1 cellular context compared by ENCODE assay signal in the genomic region with DNA sequence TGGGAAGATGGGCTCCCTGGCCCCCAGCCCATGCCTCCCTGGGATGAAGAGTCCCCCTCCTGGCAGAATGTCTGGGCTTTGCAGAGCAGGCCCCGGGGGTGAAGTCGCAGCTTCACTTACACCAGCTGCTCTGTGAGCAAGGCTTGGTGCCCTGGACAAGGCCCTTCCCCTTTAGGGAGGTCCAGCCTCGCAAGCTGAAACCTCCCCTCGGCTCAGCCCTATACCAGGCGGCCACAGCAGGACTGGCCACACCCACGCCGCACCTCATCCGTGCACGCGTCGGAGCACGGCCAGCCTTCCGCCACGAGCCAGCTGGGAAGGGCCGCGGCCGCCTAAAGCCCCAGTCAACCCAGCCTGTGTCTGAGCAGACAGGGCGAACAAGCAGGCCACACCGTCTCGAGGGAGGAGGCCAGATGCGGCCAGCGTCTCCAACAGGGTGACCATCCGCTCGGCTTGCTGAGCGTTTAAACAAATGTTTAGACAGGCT.
TF ChIP-seq lines count a peak whose summit lies in the region.

No MANE protein-coding gene starts in this region.

TF ChIP-seq in WTC11, 78 proteins besides CTCF, POLR2A, EP300 and RAD21 (continued from another document and continues in another):
- peak; percentile 79 for TF ChIP-seq MAX (CRISPR knock-in tag; IDR thresholded peaks at IDR 0.05)
- peak; percentile 79; the same call in 1 of the 2 replicates for TF ChIP-seq TP53 (CRISPR knock-in tag; IDR thresholded peaks at IDR 0.05)
- TF ChIP-seq FOXK1 (CRISPR knock-in tag; IDR thresholded peaks at IDR 0.05) = peak; percentile 81
- TF ChIP-seq NR3C1 (CRISPR knock-in tag; conservative IDR thresholded peaks at IDR 0.05; ENCODE audit: low read depth) = no peak
- TF ChIP-seq, protein P1, sequence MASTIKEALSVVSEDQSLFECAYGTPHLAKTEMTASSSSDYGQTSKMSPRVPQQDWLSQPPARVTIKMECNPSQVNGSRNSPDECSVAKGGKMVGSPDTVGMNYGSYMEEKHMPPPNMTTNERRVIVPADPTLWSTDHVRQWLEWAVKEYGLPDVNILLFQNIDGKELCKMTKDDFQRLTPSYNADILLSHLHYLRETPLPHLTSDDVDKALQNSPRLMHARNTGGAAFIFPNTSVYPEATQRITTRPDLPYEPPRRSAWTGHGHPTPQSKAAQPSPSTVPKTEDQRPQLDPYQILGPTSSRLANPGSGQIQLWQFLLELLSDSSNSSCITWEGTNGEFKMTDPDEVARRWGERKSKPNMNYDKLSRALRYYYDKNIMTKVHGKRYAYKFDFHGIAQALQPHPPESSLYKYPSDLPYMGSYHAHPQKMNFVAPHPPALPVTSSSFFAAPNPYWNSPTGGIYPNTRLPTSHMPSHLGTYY (CRISPR knock-in tag; IDR thresholded peaks at IDR 0.05) = 0 out of 2 replicates have a peak, but pooled peaks have one; percentile 68
- TF ChIP-seq FOXP1 (CRISPR knock-in tag; IDR thresholded peaks at IDR 0.05; ENCODE audit: borderline replicate concordance) = peak; percentile 71; the same call in 1 of the 2 replicates
- no peak for TF ChIP-seq SMAD4 (CRISPR knock-in tag; IDR thresholded peaks at IDR 0.05)
- TF ChIP-seq ETV6 (CRISPR knock-in tag; IDR thresholded peaks at IDR 0.05) = 0 out of 2 replicates have a peak, but pooled peaks have one; percentile 56
- TF ChIP-seq SP1 (CRISPR knock-in tag; conservative IDR thresholded peaks at IDR 0.05) = peak; percentile 79
- TF ChIP-seq AFF4 (CRISPR knock-in tag; IDR thresholded peaks at IDR 0.05; ENCODE audit: borderline replicate concordance) = 0 out of 2 replicates have a peak, but pooled peaks have one; percentile 23
- TF ChIP-seq RELA (CRISPR knock-in tag; IDR thresholded peaks at IDR 0.05; ENCODE audit: borderline replicate concordance) = no peak
- no peak for TF ChIP-seq STAT6 (CRISPR knock-in tag; conservative IDR thresholded peaks at IDR 0.05; ENCODE audit: low read depth)
- TF ChIP-seq, protein P2, sequence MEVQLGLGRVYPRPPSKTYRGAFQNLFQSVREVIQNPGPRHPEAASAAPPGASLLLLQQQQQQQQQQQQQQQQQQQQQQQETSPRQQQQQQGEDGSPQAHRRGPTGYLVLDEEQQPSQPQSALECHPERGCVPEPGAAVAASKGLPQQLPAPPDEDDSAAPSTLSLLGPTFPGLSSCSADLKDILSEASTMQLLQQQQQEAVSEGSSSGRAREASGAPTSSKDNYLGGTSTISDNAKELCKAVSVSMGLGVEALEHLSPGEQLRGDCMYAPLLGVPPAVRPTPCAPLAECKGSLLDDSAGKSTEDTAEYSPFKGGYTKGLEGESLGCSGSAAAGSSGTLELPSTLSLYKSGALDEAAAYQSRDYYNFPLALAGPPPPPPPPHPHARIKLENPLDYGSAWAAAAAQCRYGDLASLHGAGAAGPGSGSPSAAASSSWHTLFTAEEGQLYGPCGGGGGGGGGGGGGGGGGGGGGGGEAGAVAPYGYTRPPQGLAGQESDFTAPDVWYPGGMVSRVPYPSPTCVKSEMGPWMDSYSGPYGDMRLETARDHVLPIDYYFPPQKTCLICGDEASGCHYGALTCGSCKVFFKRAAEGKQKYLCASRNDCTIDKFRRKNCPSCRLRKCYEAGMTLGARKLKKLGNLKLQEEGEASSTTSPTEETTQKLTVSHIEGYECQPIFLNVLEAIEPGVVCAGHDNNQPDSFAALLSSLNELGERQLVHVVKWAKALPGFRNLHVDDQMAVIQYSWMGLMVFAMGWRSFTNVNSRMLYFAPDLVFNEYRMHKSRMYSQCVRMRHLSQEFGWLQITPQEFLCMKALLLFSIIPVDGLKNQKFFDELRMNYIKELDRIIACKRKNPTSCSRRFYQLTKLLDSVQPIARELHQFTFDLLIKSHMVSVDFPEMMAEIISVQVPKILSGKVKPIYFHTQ (CRISPR knock-in tag; IDR thresholded peaks at IDR 0.05) = 0 out of 2 replicates have a peak, but pooled peaks have one; percentile 28
- no peak for TF ChIP-seq ATF6 (CRISPR knock-in tag; IDR thresholded peaks at IDR 0.05)
- TF ChIP-seq, protein P3, sequence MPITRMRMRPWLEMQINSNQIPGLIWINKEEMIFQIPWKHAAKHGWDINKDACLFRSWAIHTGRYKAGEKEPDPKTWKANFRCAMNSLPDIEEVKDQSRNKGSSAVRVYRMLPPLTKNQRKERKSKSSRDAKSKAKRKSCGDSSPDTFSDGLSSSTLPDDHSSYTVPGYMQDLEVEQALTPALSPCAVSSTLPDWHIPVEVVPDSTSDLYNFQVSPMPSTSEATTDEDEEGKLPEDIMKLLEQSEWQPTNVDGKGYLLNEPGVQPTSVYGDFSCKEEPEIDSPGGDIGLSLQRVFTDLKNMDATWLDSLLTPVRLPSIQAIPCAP (CRISPR knock-in tag; IDR thresholded peaks at IDR 0.05) = no peak
- TF ChIP-seq ZNF232 (CRISPR knock-in tag; IDR thresholded peaks at IDR 0.05) = no peak
- no peak for TF ChIP-seq TCF7 (CRISPR knock-in tag; IDR thresholded peaks at IDR 0.05; ENCODE audit: low read depth)
- peak; percentile 81; the same call in 1 of the 2 replicates for TF ChIP-seq ZBTB21 (CRISPR knock-in tag; IDR thresholded peaks at IDR 0.05; ENCODE audit: borderline replicate concordance)
- no peak for TF ChIP-seq ATF2 (CRISPR knock-in tag; IDR thresholded peaks at IDR 0.05; ENCODE audit: borderline replicate concordance, low read depth)
- TF ChIP-seq HMGA2 (CRISPR knock-in tag; IDR thresholded peaks at IDR 0.05) = no peak
- TF ChIP-seq IRF2 (CRISPR knock-in tag; IDR thresholded peaks at IDR 0.05; ENCODE audit: borderline replicate concordance, low read depth) = no peak
- TF ChIP-seq, protein P4, sequence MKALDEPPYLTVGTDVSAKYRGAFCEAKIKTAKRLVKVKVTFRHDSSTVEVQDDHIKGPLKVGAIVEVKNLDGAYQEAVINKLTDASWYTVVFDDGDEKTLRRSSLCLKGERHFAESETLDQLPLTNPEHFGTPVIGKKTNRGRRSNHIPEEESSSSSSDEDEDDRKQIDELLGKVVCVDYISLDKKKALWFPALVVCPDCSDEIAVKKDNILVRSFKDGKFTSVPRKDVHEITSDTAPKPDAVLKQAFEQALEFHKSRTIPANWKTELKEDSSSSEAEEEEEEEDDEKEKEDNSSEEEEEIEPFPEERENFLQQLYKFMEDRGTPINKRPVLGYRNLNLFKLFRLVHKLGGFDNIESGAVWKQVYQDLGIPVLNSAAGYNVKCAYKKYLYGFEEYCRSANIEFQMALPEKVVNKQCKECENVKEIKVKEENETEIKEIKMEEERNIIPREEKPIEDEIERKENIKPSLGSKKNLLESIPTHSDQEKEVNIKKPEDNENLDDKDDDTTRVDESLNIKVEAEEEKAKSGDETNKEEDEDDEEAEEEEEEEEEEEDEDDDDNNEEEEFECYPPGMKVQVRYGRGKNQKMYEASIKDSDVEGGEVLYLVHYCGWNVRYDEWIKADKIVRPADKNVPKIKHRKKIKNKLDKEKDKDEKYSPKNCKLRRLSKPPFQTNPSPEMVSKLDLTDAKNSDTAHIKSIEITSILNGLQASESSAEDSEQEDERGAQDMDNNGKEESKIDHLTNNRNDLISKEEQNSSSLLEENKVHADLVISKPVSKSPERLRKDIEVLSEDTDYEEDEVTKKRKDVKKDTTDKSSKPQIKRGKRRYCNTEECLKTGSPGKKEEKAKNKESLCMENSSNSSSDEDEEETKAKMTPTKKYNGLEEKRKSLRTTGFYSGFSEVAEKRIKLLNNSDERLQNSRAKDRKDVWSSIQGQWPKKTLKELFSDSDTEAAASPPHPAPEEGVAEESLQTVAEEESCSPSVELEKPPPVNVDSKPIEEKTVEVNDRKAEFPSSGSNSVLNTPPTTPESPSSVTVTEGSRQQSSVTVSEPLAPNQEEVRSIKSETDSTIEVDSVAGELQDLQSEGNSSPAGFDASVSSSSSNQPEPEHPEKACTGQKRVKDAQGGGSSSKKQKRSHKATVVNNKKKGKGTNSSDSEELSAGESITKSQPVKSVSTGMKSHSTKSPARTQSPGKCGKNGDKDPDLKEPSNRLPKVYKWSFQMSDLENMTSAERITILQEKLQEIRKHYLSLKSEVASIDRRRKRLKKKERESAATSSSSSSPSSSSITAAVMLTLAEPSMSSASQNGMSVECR (CRISPR knock-in tag; IDR thresholded peaks at IDR 0.05; ENCODE audit: borderline replicate concordance) = no peak
- TF ChIP-seq, protein P5, sequence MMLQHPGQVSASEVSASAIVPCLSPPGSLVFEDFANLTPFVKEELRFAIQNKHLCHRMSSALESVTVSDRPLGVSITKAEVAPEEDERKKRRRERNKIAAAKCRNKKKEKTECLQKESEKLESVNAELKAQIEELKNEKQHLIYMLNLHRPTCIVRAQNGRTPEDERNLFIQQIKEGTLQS (CRISPR knock-in tag; conservative IDR thresholded peaks at IDR 0.05) = no peak
- no peak for TF ChIP-seq CBFB (CRISPR knock-in tag; IDR thresholded peaks at IDR 0.05; ENCODE audit: low read depth)
- no peak for TF ChIP-seq ELF4 (CRISPR knock-in tag; IDR thresholded peaks at IDR 0.05; ENCODE audit: low read depth)
- TF ChIP-seq ESRRA (CRISPR knock-in tag; IDR thresholded peaks at IDR 0.05; ENCODE audit: borderline replicate concordance) = no peak
- TF ChIP-seq ZNF263 (CRISPR knock-in tag; IDR thresholded peaks at IDR 0.05; ENCODE audit: low read depth) = no peak
- TF ChIP-seq NFE2L1 (CRISPR knock-in tag; IDR thresholded peaks at IDR 0.05) = no peak
- TF ChIP-seq, protein P6, sequence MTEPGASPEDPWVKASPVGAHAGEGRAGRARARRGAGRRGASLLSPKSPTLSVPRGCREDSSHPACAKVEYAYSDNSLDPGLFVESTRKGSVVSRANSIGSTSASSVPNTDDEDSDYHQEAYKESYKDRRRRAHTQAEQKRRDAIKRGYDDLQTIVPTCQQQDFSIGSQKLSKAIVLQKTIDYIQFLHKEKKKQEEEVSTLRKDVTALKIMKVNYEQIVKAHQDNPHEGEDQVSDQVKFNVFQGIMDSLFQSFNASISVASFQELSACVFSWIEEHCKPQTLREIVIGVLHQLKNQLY (CRISPR knock-in tag; IDR thresholded peaks at IDR 0.05) = no peak
